In the genomic region with DNA sequence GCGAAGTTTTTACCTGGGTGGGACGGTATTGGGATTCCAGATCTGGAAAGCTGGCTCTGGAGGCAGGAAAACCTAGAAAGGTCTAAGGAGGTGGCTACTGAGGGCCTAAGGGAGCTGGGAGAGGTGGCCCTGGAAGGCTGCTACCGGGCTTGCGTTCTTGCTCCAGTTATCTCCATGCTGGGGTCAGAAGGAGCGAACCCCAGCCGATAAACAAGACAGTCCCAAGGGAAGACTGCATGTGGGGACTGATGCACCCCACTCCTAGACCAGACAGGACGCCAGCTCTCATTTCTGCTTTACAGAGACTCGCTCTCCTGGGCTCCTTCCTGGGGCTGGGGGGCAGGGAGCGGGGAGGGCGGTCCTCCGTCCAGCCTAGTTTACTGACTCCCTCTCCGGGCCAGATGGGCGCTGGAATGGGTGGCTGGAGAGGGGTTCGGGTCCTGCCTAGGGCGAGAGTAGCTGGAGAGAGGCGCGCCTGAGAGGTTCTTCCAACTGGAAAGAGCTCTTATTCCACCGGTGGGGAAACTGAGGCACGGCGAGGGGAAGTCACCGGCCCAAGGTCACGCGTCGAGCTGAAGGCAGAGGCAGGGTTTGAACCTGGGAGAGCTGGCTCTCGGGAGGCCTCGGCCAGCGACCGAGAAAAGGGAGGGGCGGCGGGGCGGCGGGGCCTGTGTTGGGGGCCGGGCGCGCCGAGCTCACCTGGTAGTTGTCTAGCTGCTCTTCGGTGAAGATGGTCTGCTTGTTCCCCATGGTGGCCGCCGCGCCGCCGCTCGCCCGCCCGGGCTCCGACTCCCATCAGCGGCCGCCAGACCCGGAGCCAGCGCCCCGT, we compare ENCODE assay signal across 9 cellular contexts. TPM values are rescaled to one million over a fixed set of nuclear protein-coding genes. Genes with fewer than 3 reads are reported as not detected.
DNase-seq lines count a peak whose midpoint lies in the region; ATAC-seq and TF ChIP-seq lines count a peak whose summit lies in the region.
"Had no signal": no experiment of that assay in that cellular context is flagged by ENCODE, and none has a peak within 500 bp of the region (broad histone marks: within the 10 kb centered on the region; RNA-seq: fewer than 3 reads in every experiment).

No MANE protein-coding gene starts in this region.

- TF ChIP-seq CTCF in OCI-LY7 (conservative IDR thresholded peaks at IDR 0.05; ENCODE audit: low read length) (no peak), endodermal cell (conservative IDR thresholded peaks at IDR 0.05) (no peak)

- no peak overlapping the region for H3K18ac ChIP-seq in trophoblast cell (ENCODE audit: low read length)

- H3K14ac ChIP-seq in trophoblast cell (ENCODE audit: low read length), result peak overlapping the region; percentile 34

- H3K4me1 ChIP-seq in OCI-LY7 (ENCODE audit: insufficient read depth, low read length, poor library complexity, severe bottlenecking), result peaks cover 8% of the 10 kb centered on the region
- H3K4me1 ChIP-seq in endodermal cell (ENCODE audit: control insufficient read depth, insufficient read depth, low read length), result no peaks in the 10 kb centered on the region
- peaks cover 8 to 15% of the 10 kb centered on the region in 2 experiments for H3K4me1 ChIP-seq in trophoblast cell (ENCODE audit: control insufficient read depth in 1 of 2, insufficient read depth in 2 of 2, low read length in 2 of 2)

- H3K9me3 Mint-ChIP-seq in endodermal cell, result no peaks in the 10 kb centered on the region

- BruUV-seq in OCI-LY7 (replicated peaks; lab: Mats Ljungman, UMichigan), result no TSS peak

- no peak overlapping the region for H2BK12ac ChIP-seq in trophoblast cell (ENCODE audit: low read length)

- intact Hi-C loops in OCI-LY7 (cut with micrococcal nuclease; ENCODE audit: unreplicated experiment), result loop anchor here (1.0 to 5.0 kb wide), 4 partner anchors 19 to 112 kb away; a partner anchor contains a TSS

- no peak overlapping the region for H3K4ac ChIP-seq in trophoblast cell (ENCODE audit: low read depth, low read length)

- H3K9ac ChIP-seq in endodermal cell (ENCODE audit: extremely low read depth, low read length, poor library complexity, severe bottlenecking) (no peak overlapping the region), trophoblast cell (ENCODE audit: low read length) (no peak overlapping the region)

- H3K27ac ChIP-seq in OCI-LY7 (ENCODE audit: low read depth, low read length, poor library complexity, severe bottlenecking) (no peak overlapping the region), endodermal cell (ENCODE audit: low read depth, low read length) (no peak overlapping the region), trophoblast cell (ENCODE audit: low read depth, low read length) (no peak overlapping the region)

- peaks cover 26% of the 10 kb centered on the region for H3K4me1 Mint-ChIP-seq in endodermal cell

- 23 to 33% methylated on average over 25 to 51 of the region's 51 CpGs for WGBS in endodermal cell (ENCODE audit: insufficient coverage in 1 of 2, insufficient read length in 1 of 2), 2 experiments
- no CpG with 5 or more reads among the region's 51 CpGs for WGBS in trophoblast cell (ENCODE audit: extremely low coverage, insufficient coverage, insufficient read length)

- peak overlapping the region; percentile 78 for H3K4me3 Mint-ChIP-seq in endodermal cell

- H3K9me3 ChIP-seq in OCI-LY7 (ENCODE audit: low read length) (no peaks in the 10 kb centered on the region), endodermal cell (ENCODE audit: control insufficient read depth, low read length) (no peaks in the 10 kb centered on the region), trophoblast cell (ENCODE audit: insufficient read depth, low read depth, low read length) (no peaks in the 10 kb centered on the region)

- peak overlapping the region; percentile 92 for H4K12ac ChIP-seq in trophoblast cell (ENCODE audit: low read depth, low read length)

- H3K36me3 Mint-ChIP-seq in endodermal cell (ENCODE audit: low read depth), result peaks cover 2% of the 10 kb centered on the region

- H3K9me2 ChIP-seq in OCI-LY7 (ENCODE audit: insufficient read depth, low read length), result no peaks in the 10 kb centered on the region

- H2BK5ac ChIP-seq in trophoblast cell (ENCODE audit: low read depth, low read length, poor library complexity), result no peak overlapping the region

- ATAC-seq in GM21528 (IDR thresholded peaks at IDR 0.05; ENCODE audit: low FRiP score, unreplicated experiment), result peak; percentile 30
- no peak for ATAC-seq in HG03139 (IDR thresholded peaks at IDR 0.05; ENCODE audit: unreplicated experiment)
- ATAC-seq in esophagus mucosa, result no peak

- H3K23ac ChIP-seq in trophoblast cell (ENCODE audit: low read length), result no peak overlapping the region

- H3K79me2 ChIP-seq in OCI-LY7 (ENCODE audit: insufficient read depth, low read depth, low read length) (no peaks in the 10 kb centered on the region), trophoblast cell (ENCODE audit: control insufficient read depth, insufficient read depth, low read length, poor library complexity) (peaks cover 4% of the 10 kb centered on the region)

- H3K4me2 ChIP-seq in OCI-LY7 (ENCODE audit: low read length), result peak overlapping the region; percentile 95; the same call in 1 of the 2 replicates
- H3K4me2 ChIP-seq in trophoblast cell (ENCODE audit: low read length), result peak overlapping the region; percentile 73

- H3K79me1 ChIP-seq in trophoblast cell (ENCODE audit: low read length), result peaks cover 7% of the 10 kb centered on the region

- peak overlapping the region; percentile 50 for H2BK120ac ChIP-seq in trophoblast cell (ENCODE audit: insufficient read depth, low read length, poor library complexity)

- H3K4me3 ChIP-seq in OCI-LY7 (ENCODE audit: low read depth, low read length, poor library complexity, severe bottlenecking), result peak overlapping the region; percentile 80
- peak overlapping the region; percentile 73 for H3K4me3 ChIP-seq in endodermal cell (ENCODE audit: low read length)
- peak overlapping the region; percentile 82 for H3K4me3 ChIP-seq in trophoblast cell (ENCODE audit: low read depth, low read length)

- peak overlapping the region; percentile 87 for H4K91ac ChIP-seq in trophoblast cell (ENCODE audit: low read depth, low read length)

- DNase-seq in DMS53 (lab: John Stamatoyannopoulos, UW) (peak; percentile 77), OCI-LY7 (ENCODE audit: low spot score) (no peak), endodermal cell (peak; percentile 55), trophoblast cell (peak in 1 of 2 donors; percentile 6), HCEC 1CT (no peak)

- peak overlapping the region; percentile 88 for H3K27ac Mint-ChIP-seq in endodermal cell

- H2AK5ac ChIP-seq in trophoblast cell (ENCODE audit: low read length), result no peak overlapping the region

- CTCF ChIA-PET in OCI-LY7 (lab: Charles Lee; ENCODE audit: unreplicated experiment), result interaction anchor here (1.1 to 2.0 kb wide), 3 partner anchors 9 to 109 kb away, joined by 3 to 14 read pairs (median 4); no protein-coding TSS in a partner anchor

- no peaks in the 10 kb centered on the region for H3K27me3 Mint-ChIP-seq in endodermal cell (ENCODE audit: insufficient read depth)

- H4K20me1 ChIP-seq in OCI-LY7 (ENCODE audit: insufficient read depth, low read length), result no peaks in the 10 kb centered on the region

- POLR2A ChIA-PET in OCI-LY7 (lab: Charles Lee), result interaction anchor here (1.5 kb wide), 1 partner anchor 40 kb away, joined by 4 read pairs; no protein-coding TSS in a partner anchor

- H3K36me3 ChIP-seq in OCI-LY7 (ENCODE audit: insufficient read depth, low read length) (no peaks in the 10 kb centered on the region), endodermal cell (ENCODE audit: control insufficient read depth, insufficient read depth, low read length) (no peaks in the 10 kb centered on the region), trophoblast cell (ENCODE audit: control insufficient read depth in 1 of 2, insufficient read depth in 2 of 2, low read length in 2 of 2) (no peaks in the 10 kb centered on the region)

- peak overlapping the region; percentile 59 for H4K8ac ChIP-seq in trophoblast cell (ENCODE audit: low read depth, low read length)

- H2AFZ ChIP-seq in OCI-LY7 (ENCODE audit: low read length) (no peak overlapping the region), trophoblast cell (ENCODE audit: insufficient read depth, low read length, poor library complexity) (peak overlapping the region; percentile 79)

- H3K27me3 ChIP-seq in endodermal cell (ENCODE audit: control insufficient read depth, insufficient read depth, low read length, poor library complexity, severe bottlenecking) (no peaks in the 10 kb centered on the region), trophoblast cell (ENCODE audit: insufficient read depth, low read length) (no peaks in the 10 kb centered on the region)

RNA-seq across cellular contexts. Expression of a gene that starts 0.6 kb away (rescaled TPM):
- 2.2 and 5.0 TPM in 2 replicates for total RNA-seq in OCI-LY7 (2014; rRNA removed; shearing (Covaris generic))
- 0.35 and 0.36 TPM in 2 replicates for total RNA-seq in OCI-LY7 (2022)
- 10 to 100 TPM; 40.6 to 41.7 TPM for total RNA-seq in endodermal cell
- polyA plus RNA-seq in endodermal cell (2013, experiment 1 of 2), result 42.9 TPM
- 38.6 TPM for polyA plus RNA-seq in endodermal cell (2013, experiment 2 of 2)
- polyA plus RNA-seq in trophoblast cell (2013), result 16.6 and 16.7 TPM in 2 replicates
- total RNA-seq in esophagus mucosa, result 5.6 TPM

RNA-seq across cellular contexts. Expression of a gene that starts 18.5 kb away (rescaled TPM):
- total RNA-seq in OCI-LY7 (2014; rRNA removed; shearing (Covaris generic)), result 47.0 and 84.6 TPM in 2 replicates
- 128 and 140 TPM in 2 replicates for total RNA-seq in OCI-LY7 (2022)
- 10 to 100 TPM; 34.2 to 43.2 TPM for total RNA-seq in endodermal cell
- 16.1 TPM for polyA plus RNA-seq in endodermal cell (2013, experiment 1 of 2)
- polyA plus RNA-seq in endodermal cell (2013, experiment 2 of 2), result 16.9 TPM
- polyA plus RNA-seq in trophoblast cell (2013), result 27.1 and 28.7 TPM in 2 replicates
- total RNA-seq in esophagus mucosa, result 99.2 TPM

RNA-seq across cellular contexts. Expression of a gene that starts 38.3 kb away (rescaled TPM):
- not detected in 2 replicates for total RNA-seq in OCI-LY7 (2014; rRNA removed; shearing (Covaris generic))
- total RNA-seq in OCI-LY7 (2022) (not detected in 2 replicates), endodermal cell (not detected), esophagus mucosa (not detected)
- not detected for polyA plus RNA-seq in endodermal cell (2013, experiment 1 of 2)
- not detected for polyA plus RNA-seq in endodermal cell (2013, experiment 2 of 2)
- 0.14 and 0.19 TPM in 2 replicates for polyA plus RNA-seq in trophoblast cell (2013)
- total RNA-seq: NCI-H460 had no signal

RNA-seq across cellular contexts. Expression of a gene that starts 53.2 kb away (rescaled TPM):
- 22.8 and 30.9 TPM in 2 replicates for total RNA-seq in OCI-LY7 (2014; rRNA removed; shearing (Covaris generic))
- total RNA-seq in OCI-LY7 (2022) (38.2 and 41.5 TPM in 2 replicates), endodermal cell (10 to 100 TPM; 13.8 to 23.8 TPM), esophagus mucosa (18.6 TPM)
- polyA plus RNA-seq in endodermal cell (2013, experiment 1 of 2), result 10.7 TPM
- polyA plus RNA-seq in endodermal cell (2013, experiment 2 of 2), result 12.9 TPM
- polyA plus RNA-seq in trophoblast cell (2013), result 16.7 and 16.9 TPM in 2 replicates

Comparison
In these comparisons a context has a peak if more than half of its experiments do, and no peak if none do; other contexts are left out.
1. DNase-seq: peak in DMS53 (single experiment) and endodermal cell (single experiment); none in OCI-LY7 (single experiment) and HCEC 1CT (single experiment).
2. Peak in every context shown above with its lines, with median percentiles within 50 percentile points of each other: H3K4me3 ChIP-seq.